ENCODE assay signal across 7 cellular contexts in the genomic region with DNA sequence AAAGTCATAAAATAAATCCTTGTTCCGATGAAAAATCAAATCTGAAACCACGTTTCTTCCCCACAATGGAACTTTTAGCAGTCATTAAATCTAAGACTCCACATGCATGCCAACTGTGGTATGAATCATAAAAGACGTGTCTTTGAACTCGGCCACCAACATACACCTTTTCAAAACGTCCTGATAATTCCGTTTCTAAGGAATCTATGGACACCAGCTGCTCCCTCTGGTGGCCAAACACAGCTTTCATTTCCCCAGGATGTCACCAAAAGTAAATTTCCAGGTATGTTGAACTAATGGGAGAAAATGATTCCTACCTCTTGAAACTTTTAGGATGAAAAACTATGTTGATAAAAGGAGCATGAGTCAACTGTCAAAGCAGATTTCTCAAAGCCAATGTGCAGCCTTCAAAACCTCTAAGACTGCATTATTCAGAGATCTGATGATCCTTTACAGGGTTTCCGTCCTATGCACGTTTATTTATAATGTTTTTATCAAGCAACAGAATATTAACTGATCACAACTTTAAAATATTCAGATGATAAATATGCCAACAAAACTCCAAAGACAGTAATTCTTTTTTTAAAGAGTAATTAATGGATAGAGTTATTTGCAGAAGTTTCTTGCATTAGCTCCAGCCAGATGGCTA.
DNase-seq lines count a peak whose midpoint lies in the region; ATAC-seq, FAIRE-seq and TF ChIP-seq lines count a peak whose summit lies in the region.

No MANE protein-coding gene starts in this region.

- peak; percentile 11 for DNase-seq in GM04504 (ENCODE audit: low read depth)
- peak; percentile 1 for DNase-seq in NCI-H1105 (lab: John Stamatoyannopoulos, UW)
- peak; percentile 80 for DNase-seq in bronchial epithelial cell (ENCODE audit: low read depth)
- peak; percentile 56 for DNase-seq in lung (ENCODE audit: low spot score)
- no peak for DNase-seq in NCI-H2081 treated with DMSO at 0.1 percent for 48 hours (lab: John Stamatoyannopoulos, UW)
- DNase-seq in GM19239 (ENCODE audit: insufficient read length, low spot score) = no peak

- no peaks in the 10 kb centered on the region for H3K27me3 ChIP-seq in bronchial epithelial cell (ENCODE audit: control insufficient read depth, insufficient read depth, low read length)
- no peaks in the 10 kb centered on the region for H3K27me3 ChIP-seq in lung (ENCODE audit: control insufficient read depth, insufficient read depth)

- TF ChIP-seq CTCF in bronchial epithelial cell (IDR thresholded peaks at IDR 0.05; ENCODE audit: insufficient read depth, low read length, severe bottlenecking) (peak; percentile 71), lung (IDR thresholded peaks at IDR 0.05; ENCODE audit: control extremely low read depth, extremely low read depth) (peak; percentile 53)

- peaks cover 0 to 1% of the 10 kb centered on the region in 2 donors for H3K4me1 ChIP-seq in lung (ENCODE audit: control insufficient read depth in 2 of 2, insufficient read depth in 2 of 2, low read length in 2 of 2)

- FAIRE-seq in bronchial epithelial cell (lab: Jason Lieb, UNC) (no peak), GM19239 (lab: Jason Lieb, UNC) (no peak)

- H3K4me3 ChIP-seq in bronchial epithelial cell (ENCODE audit: low read depth, low read length) (no peak overlapping the region), lung (no peak overlapping the region)

- 45 to 58% methylated on average over 8 of the region's 8 CpGs for WGBS in lung, 2 donors

- H3K27ac ChIP-seq in lung (ENCODE audit: low read depth in 1 of 2, low read length in 1 of 2) = no peak overlapping the region

- no peaks in the 10 kb centered on the region for H3K36me3 ChIP-seq in bronchial epithelial cell (ENCODE audit: control insufficient read depth, insufficient read depth, low read length)
- peaks cover 0 to 2% of the 10 kb centered on the region in 2 donors for H3K36me3 ChIP-seq in lung (ENCODE audit: control insufficient read depth in 2 of 2, insufficient read depth in 2 of 2, low read length in 2 of 2)

- peaks cover 0 to 2% of the 10 kb centered on the region in 2 donors for H3K9me3 ChIP-seq in lung (ENCODE audit: control insufficient read depth in 2 of 2, insufficient read depth in 1 of 2, low read length in 1 of 2)

- no peak for ATAC-seq in lung (ENCODE audit: insufficient read depth, low FRiP score)
- no peak for ATAC-seq in HG03108 (IDR thresholded peaks at IDR 0.05; ENCODE audit: unreplicated experiment)

Comparison
In these comparisons a context has a peak if more than half of its experiments do, and no peak if none do; other contexts are left out.
1. DNase-seq: peak in GM04504 (single experiment), NCI-H1105 (single experiment), bronchial epithelial cell (single experiment) and lung (single experiment); none in NCI-H2081 treated with DMSO at 0.1 percent for 48 hours (single experiment) and GM19239 (single experiment).